Comparison of ENCODE assay signal across 1 cellular context in genomic region chr6:3266170-3266569, GRCh38.
TF ChIP-seq lines count a peak whose summit lies in the region.

No MANE protein-coding gene starts in this region.

TF ChIP-seq in HepG2, 621 proteins besides CTCF, POLR2A, EP300 and RAD21:
- no peak for TF ChIP-seq MAFF (IDR thresholded peaks at IDR 0.05; ENCODE audit: low read depth, low read length)
- TF ChIP-seq ZNF562 (CRISPR knock-in tag; IDR thresholded peaks at IDR 0.05; ENCODE audit: borderline replicate concordance): no peak
- no peak for TF ChIP-seq MAX (IDR thresholded peaks at IDR 0.05)
- no peak for TF ChIP-seq ZNF276 (CRISPR knock-in tag; IDR thresholded peaks at IDR 0.05; ENCODE audit: low read depth)
- no peak for TF ChIP-seq ATF7-NPFF (CRISPR knock-in tag; IDR thresholded peaks at IDR 0.05; ENCODE audit: low read depth)
- TF ChIP-seq, protein P1, sequence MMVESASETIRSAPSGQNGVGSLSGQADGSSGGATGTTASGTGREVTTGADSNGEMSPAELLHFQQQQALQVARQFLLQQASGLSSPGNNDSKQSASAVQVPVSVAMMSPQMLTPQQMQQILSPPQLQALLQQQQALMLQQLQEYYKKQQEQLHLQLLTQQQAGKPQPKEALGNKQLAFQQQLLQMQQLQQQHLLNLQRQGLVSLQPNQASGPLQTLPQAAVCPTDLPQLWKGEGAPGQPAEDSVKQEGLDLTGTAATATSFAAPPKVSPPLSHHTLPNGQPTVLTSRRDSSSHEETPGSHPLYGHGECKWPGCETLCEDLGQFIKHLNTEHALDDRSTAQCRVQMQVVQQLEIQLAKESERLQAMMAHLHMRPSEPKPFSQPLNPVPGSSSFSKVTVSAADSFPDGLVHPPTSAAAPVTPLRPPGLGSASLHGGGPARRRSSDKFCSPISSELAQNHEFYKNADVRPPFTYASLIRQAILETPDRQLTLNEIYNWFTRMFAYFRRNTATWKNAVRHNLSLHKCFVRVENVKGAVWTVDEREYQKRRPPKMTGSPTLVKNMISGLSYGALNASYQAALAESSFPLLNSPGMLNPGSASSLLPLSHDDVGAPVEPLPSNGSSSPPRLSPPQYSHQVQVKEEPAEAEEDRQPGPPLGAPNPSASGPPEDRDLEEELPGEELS (CRISPR knock-in tag; IDR thresholded peaks at IDR 0.05): no peak
- TF ChIP-seq NKX3-1 (CRISPR knock-in tag; IDR thresholded peaks at IDR 0.05): no peak
- no peak for TF ChIP-seq SRF (IDR thresholded peaks at IDR 0.05; ENCODE audit: low read depth, low read length)
- no peak for TF ChIP-seq ETS1 (CRISPR knock-in tag; IDR thresholded peaks at IDR 0.05)
- TF ChIP-seq STAT5B (CRISPR knock-in tag; IDR thresholded peaks at IDR 0.05): no peak
- no peak for TF ChIP-seq JUN (CRISPR knock-in tag; IDR thresholded peaks at IDR 0.05)
- no peak for TF ChIP-seq ZMAT3 (CRISPR knock-in tag; conservative IDR thresholded peaks at IDR 0.05)
- no peak for TF ChIP-seq KLF16 (CRISPR knock-in tag; IDR thresholded peaks at IDR 0.05)
- no peak for TF ChIP-seq IRX3 (CRISPR knock-in tag; IDR thresholded peaks at IDR 0.05; ENCODE audit: borderline replicate concordance, low read depth)
- TF ChIP-seq RARA (CRISPR knock-in tag; IDR thresholded peaks at IDR 0.05): no peak
- TF ChIP-seq SSRP1 (CRISPR knock-in tag; IDR thresholded peaks at IDR 0.05): peak; percentile 49; the same call in 1 of the 2 replicates
- TF ChIP-seq ZNF652 (CRISPR knock-in tag; IDR thresholded peaks at IDR 0.05; ENCODE audit: borderline replicate concordance, low read depth): no peak
- no peak for TF ChIP-seq ZNF782 (CRISPR knock-in tag; IDR thresholded peaks at IDR 0.05; ENCODE audit: borderline replicate concordance)
- peak; percentile 53; the same call in 1 of the 2 replicates for TF ChIP-seq POLR2G (IDR thresholded peaks at IDR 0.05; ENCODE audit: low read depth, low read length)
- TF ChIP-seq, protein P2, sequence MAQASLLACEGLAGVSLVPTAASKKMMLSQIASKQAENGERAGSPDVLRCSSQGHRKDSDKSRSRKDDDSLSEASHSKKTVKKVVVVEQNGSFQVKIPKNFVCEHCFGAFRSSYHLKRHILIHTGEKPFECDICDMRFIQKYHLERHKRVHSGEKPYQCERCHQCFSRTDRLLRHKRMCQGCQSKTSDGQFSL (CRISPR knock-in tag; IDR thresholded peaks at IDR 0.05): no peak
- TF ChIP-seq THAP8 (CRISPR knock-in tag; IDR thresholded peaks at IDR 0.05; ENCODE audit: borderline replicate concordance): no peak
- no peak for TF ChIP-seq ZNF264 (CRISPR knock-in tag; IDR thresholded peaks at IDR 0.05)
- TF ChIP-seq, protein P3, sequence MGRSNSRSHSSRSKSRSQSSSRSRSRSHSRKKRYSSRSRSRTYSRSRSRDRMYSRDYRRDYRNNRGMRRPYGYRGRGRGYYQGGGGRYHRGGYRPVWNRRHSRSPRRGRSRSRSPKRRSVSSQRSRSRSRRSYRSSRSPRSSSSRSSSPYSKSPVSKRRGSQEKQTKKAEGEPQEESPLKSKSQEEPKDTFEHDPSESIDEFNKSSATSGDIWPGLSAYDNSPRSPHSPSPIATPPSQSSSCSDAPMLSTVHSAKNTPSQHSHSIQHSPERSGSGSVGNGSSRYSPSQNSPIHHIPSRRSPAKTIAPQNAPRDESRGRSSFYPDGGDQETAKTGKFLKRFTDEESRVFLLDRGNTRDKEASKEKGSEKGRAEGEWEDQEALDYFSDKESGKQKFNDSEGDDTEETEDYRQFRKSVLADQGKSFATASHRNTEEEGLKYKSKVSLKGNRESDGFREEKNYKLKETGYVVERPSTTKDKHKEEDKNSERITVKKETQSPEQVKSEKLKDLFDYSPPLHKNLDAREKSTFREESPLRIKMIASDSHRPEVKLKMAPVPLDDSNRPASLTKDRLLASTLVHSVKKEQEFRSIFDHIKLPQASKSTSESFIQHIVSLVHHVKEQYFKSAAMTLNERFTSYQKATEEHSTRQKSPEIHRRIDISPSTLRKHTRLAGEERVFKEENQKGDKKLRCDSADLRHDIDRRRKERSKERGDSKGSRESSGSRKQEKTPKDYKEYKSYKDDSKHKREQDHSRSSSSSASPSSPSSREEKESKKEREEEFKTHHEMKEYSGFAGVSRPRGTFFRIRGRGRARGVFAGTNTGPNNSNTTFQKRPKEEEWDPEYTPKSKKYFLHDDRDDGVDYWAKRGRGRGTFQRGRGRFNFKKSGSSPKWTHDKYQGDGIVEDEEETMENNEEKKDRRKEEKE (IDR thresholded peaks at IDR 0.05): no peak
- TF ChIP-seq KMT2B (CRISPR knock-in tag; IDR thresholded peaks at IDR 0.05): no peak
- TF ChIP-seq MYPOP (CRISPR knock-in tag; IDR thresholded peaks at IDR 0.05): no peak
- TF ChIP-seq RBM22 (optimal IDR thresholded peaks at IDR 0.05; ENCODE audit: low read length): peak; percentile 70
- TF ChIP-seq GTF3A (CRISPR knock-in tag; conservative IDR thresholded peaks at IDR 0.05): no peak
- TF ChIP-seq, protein P4, sequence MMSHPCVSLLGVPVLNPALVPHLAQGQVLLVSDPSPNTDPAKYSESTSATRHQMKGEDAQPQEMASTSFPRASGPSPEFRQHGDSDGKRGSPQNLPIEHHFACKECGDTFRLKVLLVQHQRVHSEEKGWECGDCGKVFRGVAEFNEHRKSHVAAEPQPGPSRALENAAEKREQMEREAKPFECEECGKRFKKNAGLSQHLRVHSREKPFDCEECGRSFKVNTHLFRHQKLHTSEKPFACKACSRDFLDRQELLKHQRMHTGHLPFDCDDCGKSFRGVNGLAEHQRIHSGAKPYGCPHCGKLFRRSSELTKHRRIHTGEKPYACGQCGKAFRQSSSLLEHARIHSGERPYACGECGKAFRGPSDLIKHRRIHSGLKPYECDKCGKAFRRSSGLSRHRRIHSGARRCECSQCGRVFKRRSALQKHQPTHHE (CRISPR knock-in tag; IDR thresholded peaks at IDR 0.05; ENCODE audit: borderline replicate concordance): no peak
- no peak for TF ChIP-seq FOXO1 (CRISPR knock-in tag; IDR thresholded peaks at IDR 0.05)
- no peak for TF ChIP-seq SOX13 (IDR thresholded peaks at IDR 0.05)
- TF ChIP-seq SOX13 (CRISPR knock-in tag; conservative IDR thresholded peaks at IDR 0.05 in 1 of 2, IDR thresholded peaks at IDR 0.05 in 1 of 2): no peak
- TF ChIP-seq, protein P5, sequence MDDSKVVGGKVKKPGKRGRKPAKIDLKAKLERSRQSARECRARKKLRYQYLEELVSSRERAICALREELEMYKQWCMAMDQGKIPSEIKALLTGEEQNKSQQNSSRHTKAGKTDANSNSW (CRISPR knock-in tag; IDR thresholded peaks at IDR 0.05; ENCODE audit: borderline replicate concordance): no peak
- TF ChIP-seq PCBP1 (IDR thresholded peaks at IDR 0.05; ENCODE audit: borderline replicate concordance, low read depth, low read length): no peak
- TF ChIP-seq AKAP8 (CRISPR knock-in tag; IDR thresholded peaks at IDR 0.05): no peak
- TF ChIP-seq SRSF1 (optimal IDR thresholded peaks at IDR 0.05; ENCODE audit: low read depth, low read length): no peak
- peak; percentile 17 for TF ChIP-seq AGO2 (optimal IDR thresholded peaks at IDR 0.05; ENCODE audit: low read depth, low read length)
